In the genomic region with DNA sequence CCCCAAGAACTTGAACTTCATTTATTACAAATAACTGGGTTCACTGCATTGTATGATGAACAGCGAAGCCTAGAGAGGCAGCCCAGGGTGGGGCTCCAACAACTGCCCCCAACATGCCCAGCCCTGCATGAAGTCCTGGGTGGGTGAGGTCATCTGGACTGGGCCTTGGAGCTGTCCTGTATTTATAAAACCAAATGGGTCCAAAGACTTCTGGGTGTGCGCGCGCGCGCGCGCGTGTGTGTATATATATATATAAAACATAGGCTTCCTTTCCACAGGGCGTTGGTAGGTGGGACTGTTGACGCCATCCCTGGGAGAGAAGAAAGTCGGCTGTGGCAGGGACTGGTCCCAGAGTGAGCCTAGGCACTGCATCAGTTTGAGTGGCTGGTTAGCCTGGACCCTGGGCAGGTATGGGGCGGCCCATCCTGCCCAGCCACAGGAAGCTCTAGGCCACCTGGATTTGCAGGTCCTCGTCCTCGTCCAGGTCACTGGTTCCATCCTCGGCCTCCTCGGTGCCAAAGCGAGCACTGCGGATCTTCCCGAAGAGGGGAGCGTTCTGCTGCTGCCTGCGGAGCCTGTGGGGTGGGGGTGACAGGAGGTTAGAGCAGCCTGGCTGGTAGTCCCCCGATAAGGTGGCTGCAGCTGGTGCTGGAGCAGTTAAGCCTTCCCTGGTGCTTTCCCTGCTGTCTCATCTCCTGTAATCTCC, we compare ENCODE assay signal across 1 cellular context.
TF ChIP-seq lines count a peak whose summit lies in the region.

No MANE protein-coding gene starts in this region.

TF ChIP-seq in WTC11, 78 proteins besides CTCF, POLR2A, EP300 and RAD21 (continued from another document):
- TF ChIP-seq, protein P1, sequence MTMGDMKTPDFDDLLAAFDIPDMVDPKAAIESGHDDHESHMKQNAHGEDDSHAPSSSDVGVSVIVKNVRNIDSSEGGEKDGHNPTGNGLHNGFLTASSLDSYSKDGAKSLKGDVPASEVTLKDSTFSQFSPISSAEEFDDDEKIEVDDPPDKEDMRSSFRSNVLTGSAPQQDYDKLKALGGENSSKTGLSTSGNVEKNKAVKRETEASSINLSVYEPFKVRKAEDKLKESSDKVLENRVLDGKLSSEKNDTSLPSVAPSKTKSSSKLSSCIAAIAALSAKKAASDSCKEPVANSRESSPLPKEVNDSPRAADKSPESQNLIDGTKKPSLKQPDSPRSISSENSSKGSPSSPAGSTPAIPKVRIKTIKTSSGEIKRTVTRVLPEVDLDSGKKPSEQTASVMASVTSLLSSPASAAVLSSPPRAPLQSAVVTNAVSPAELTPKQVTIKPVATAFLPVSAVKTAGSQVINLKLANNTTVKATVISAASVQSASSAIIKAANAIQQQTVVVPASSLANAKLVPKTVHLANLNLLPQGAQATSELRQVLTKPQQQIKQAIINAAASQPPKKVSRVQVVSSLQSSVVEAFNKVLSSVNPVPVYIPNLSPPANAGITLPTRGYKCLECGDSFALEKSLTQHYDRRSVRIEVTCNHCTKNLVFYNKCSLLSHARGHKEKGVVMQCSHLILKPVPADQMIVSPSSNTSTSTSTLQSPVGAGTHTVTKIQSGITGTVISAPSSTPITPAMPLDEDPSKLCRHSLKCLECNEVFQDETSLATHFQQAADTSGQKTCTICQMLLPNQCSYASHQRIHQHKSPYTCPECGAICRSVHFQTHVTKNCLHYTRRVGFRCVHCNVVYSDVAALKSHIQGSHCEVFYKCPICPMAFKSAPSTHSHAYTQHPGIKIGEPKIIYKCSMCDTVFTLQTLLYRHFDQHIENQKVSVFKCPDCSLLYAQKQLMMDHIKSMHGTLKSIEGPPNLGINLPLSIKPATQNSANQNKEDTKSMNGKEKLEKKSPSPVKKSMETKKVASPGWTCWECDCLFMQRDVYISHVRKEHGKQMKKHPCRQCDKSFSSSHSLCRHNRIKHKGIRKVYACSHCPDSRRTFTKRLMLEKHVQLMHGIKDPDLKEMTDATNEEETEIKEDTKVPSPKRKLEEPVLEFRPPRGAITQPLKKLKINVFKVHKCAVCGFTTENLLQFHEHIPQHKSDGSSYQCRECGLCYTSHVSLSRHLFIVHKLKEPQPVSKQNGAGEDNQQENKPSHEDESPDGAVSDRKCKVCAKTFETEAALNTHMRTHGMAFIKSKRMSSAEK (CRISPR knock-in tag; IDR thresholded peaks at IDR 0.05; ENCODE audit: borderline replicate concordance): no peak
- TF ChIP-seq RELA (CRISPR knock-in tag; IDR thresholded peaks at IDR 0.05; ENCODE audit: borderline replicate concordance) (no peak), ELF4 (CRISPR knock-in tag; IDR thresholded peaks at IDR 0.05; ENCODE audit: low read depth) (no peak), TCF7 (CRISPR knock-in tag; IDR thresholded peaks at IDR 0.05; ENCODE audit: low read depth) (no peak), CREM (CRISPR knock-in tag; IDR thresholded peaks at IDR 0.05) (no peak), TP53 (CRISPR knock-in tag; IDR thresholded peaks at IDR 0.05) (no peak), ZNF263 (CRISPR knock-in tag; IDR thresholded peaks at IDR 0.05; ENCODE audit: low read depth) (no peak)
- TF ChIP-seq, protein P2, sequence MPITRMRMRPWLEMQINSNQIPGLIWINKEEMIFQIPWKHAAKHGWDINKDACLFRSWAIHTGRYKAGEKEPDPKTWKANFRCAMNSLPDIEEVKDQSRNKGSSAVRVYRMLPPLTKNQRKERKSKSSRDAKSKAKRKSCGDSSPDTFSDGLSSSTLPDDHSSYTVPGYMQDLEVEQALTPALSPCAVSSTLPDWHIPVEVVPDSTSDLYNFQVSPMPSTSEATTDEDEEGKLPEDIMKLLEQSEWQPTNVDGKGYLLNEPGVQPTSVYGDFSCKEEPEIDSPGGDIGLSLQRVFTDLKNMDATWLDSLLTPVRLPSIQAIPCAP (CRISPR knock-in tag; IDR thresholded peaks at IDR 0.05): no peak
- TF ChIP-seq, protein P3, sequence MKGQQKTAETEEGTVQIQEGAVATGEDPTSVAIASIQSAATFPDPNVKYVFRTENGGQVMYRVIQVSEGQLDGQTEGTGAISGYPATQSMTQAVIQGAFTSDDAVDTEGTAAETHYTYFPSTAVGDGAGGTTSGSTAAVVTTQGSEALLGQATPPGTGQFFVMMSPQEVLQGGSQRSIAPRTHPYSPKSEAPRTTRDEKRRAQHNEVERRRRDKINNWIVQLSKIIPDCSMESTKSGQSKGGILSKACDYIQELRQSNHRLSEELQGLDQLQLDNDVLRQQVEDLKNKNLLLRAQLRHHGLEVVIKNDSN (CRISPR knock-in tag; IDR thresholded peaks at IDR 0.05): no peak
